1 cellular context compared by ENCODE assay signal in the genomic region with DNA sequence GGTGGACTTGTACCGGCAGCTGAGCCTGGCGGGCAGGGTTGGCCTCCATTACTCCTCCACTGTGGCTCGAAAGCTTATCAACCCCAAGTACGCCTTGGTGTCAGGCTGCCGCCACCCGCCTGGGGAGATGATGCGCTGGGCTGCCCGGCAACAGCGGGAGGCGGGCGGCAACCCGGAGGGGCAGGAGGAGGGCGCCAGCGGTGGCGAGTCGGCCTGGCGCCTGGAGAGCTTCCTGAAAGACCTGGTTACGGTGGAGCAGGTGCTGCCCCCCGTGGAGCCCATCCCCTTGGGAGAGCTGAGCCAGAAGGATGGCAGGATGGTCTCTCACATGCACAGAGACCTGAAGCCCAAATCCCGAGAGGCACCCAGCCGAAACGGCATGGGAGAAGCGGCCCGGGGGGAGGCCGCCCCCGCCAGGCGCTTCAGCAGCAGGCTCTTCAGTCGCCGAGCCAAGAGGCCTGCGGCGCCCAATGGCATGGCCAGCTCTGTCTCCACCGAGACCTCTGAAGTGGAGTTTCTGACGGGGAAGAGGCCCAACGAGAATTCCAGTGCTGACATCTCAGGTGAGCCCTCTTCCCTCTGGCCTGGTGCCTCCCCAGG.
TF ChIP-seq lines count a peak whose summit lies in the region.

No MANE protein-coding gene starts in this region.

TF ChIP-seq in K562, 482 proteins besides CTCF, POLR2A, EP300 and RAD21:
- TF ChIP-seq ZBTB43 (CRISPR knock-in tag; IDR thresholded peaks at IDR 0.05), result no peak
- TF ChIP-seq GTF3C2 (IDR thresholded peaks at IDR 0.05; ENCODE audit: borderline replicate concordance, extremely low read depth, insufficient read length), result no peak
- TF ChIP-seq RREB1 (CRISPR knock-in tag; IDR thresholded peaks at IDR 0.05), result no peak
- TF ChIP-seq, protein P1, sequence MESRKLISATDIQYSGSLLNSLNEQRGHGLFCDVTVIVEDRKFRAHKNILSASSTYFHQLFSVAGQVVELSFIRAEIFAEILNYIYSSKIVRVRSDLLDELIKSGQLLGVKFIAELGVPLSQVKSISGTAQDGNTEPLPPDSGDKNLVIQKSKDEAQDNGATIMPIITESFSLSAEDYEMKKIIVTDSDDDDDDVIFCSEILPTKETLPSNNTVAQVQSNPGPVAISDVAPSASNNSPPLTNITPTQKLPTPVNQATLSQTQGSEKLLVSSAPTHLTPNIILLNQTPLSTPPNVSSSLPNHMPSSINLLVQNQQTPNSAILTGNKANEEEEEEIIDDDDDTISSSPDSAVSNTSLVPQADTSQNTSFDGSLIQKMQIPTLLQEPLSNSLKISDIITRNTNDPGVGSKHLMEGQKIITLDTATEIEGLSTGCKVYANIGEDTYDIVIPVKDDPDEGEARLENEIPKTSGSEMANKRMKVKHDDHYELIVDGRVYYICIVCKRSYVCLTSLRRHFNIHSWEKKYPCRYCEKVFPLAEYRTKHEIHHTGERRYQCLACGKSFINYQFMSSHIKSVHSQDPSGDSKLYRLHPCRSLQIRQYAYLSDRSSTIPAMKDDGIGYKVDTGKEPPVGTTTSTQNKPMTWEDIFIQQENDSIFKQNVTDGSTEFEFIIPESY (CRISPR knock-in tag; IDR thresholded peaks at IDR 0.05), result peak; percentile 67
- no peak for TF ChIP-seq ELF2 (CRISPR knock-in tag; IDR thresholded peaks at IDR 0.05)
